In the genomic region with DNA sequence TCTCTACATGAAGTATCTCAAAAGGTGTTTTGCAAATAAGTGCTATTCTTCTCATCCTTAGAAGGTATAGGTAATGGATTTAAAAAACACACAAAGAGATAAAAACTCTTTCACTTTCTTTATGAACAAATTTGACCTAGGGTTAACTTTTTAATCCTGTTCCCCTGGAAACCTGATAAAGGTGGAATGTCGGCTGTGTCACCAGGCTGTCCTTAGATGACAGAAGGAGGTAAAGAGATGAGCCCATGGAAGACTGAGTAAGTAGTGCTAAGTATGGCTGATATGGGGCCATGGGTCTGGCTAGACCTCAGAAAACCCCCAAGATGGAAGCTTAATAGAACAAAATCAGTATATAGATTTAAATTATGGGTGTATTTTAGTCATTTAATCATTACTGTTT, we compare ENCODE assay signal across 39 cellular contexts.
"Had no signal": no experiment of that assay in that cellular context is flagged by ENCODE, and none has a peak within 500 bp of the region (broad histone marks: within the 10 kb centered on the region; RNA-seq: fewer than 3 reads in every experiment).

No MANE protein-coding gene starts in this region.

- H3K27ac Mint-ChIP-seq: activated naive CD4-positive, alpha-beta T cell treated with anti-CD3 and anti-CD28 coated beads for 36 hours; activated naive CD4-positive, alpha-beta T cell treated with anti-CD3 and anti-CD28 coated beads, Interleukin-2, amount 10 ng/mL, durations not matched to agents 7 days and 5 days; activated naive CD4-positive, alpha-beta T cell treated with anti-CD3 and anti-CD28 coated beads, Interleukin-2, amount 50 U/mL, for 24 hours; activated naive CD4-positive, alpha-beta T cell treated with anti-CD3 and anti-CD28 coated beads, Interleukin-2, amount 50 U/mL, for 72 hours; activated naive CD8-positive, alpha-beta T cell; activated naive CD8-positive, alpha-beta T cell treated with anti-CD3 and anti-CD28 coated beads for 36 hours; activated naive CD8-positive, alpha-beta T cell treated with anti-CD3 and anti-CD28 coated beads, Interleukin-2, amount 10 ng/mL, durations not matched to agents 7 days and 5 days; activated naive CD8-positive, alpha-beta T cell treated with anti-CD3 and anti-CD28 coated beads, Interleukin-2, amount 50 U/mL, for 24 hours; activated T-cell treated with anti-CD3 and anti-CD28 coated beads, Interleukin-2, amount 50 U/mL, for 24 hours; activated T-cell treated with anti-CD3 and anti-CD28 coated beads, Interleukin-2, amount 50 U/mL, for 72 hours; activated T-helper 1 cell treated with anti-CD3 and anti-CD28 coated beads, Interleukin-12 subunit alpha, Interleukin-12 subunit beta, Interleukin-2, Interleukin-4 antibody, amounts not matched to agents 30 ng/mL and 10 ng/mL and 1 ng/mL, durations not matched to agents 14 hours and 24 hours and 36 hours; activated T-helper 17 cell treated with anti-CD3 and anti-CD28 coated beads, Interleukin-2, amount 50 U/mL, for 72 hours; activated T-helper 2 cell treated with anti-CD3 and anti-CD28 coated beads, Interferon-gamma antibody, Interleukin-2, Interleukin-4, amounts not matched to agents 10 μg/mL and 5 μg/mL and 100 μg/mL, durations not matched to agents 14 hours and 24 hours and 36 hours had no signal

- H3K4me3 ChIP-seq: adrenal gland, ascending aorta, body of pancreas, breast epithelium, cardiac muscle cell had no signal

- H3K36me3 ChIP-seq: adrenal gland, ascending aorta, brain microvascular endothelial cell, breast epithelium, cardiac muscle cell had no signal

- H3K9me3 ChIP-seq: adrenal gland had no signal

- H3K4me1 ChIP-seq: adrenal gland, ascending aorta, body of pancreas, breast epithelium had no signal

- ATAC-seq: activated naive CD4-positive, alpha-beta T cell treated with anti-CD3 and anti-CD28 coated beads, Interleukin-2, amount 50 U/mL, for 72 hours; activated naive CD8-positive, alpha-beta T cell treated with anti-CD3 and anti-CD28 coated beads, Interleukin-2, amount 50 U/mL, for 24 hours; activated T-cell treated with anti-CD3 and anti-CD28 coated beads, Interleukin-2, amount 50 U/mL, for 4 hours; activated T-cell treated with anti-CD3 and anti-CD28 coated beads, Interleukin-2, amount 50 U/mL, for 72 hours; activated T-helper 17 cell treated with anti-CD3 and anti-CD28 coated beads, Interleukin-2, amount 50 U/mL, for 72 hours; body of pancreas had no signal

- H3K27me3 ChIP-seq: ascending aorta, body of pancreas, brain microvascular endothelial cell, cardiac muscle cell had no signal

- H3K4me3 Mint-ChIP-seq: activated naive CD4-positive, alpha-beta T cell treated with anti-CD3 and anti-CD28 coated beads for 36 hours; activated naive CD4-positive, alpha-beta T cell treated with anti-CD3 and anti-CD28 coated beads, Interleukin-2, amount 10 ng/mL, durations not matched to agents 7 days and 5 days; activated naive CD4-positive, alpha-beta T cell treated with anti-CD3 and anti-CD28 coated beads, Interleukin-2, amount 50 U/mL, for 24 hours; activated naive CD8-positive, alpha-beta T cell; activated naive CD8-positive, alpha-beta T cell treated with anti-CD3 and anti-CD28 coated beads for 36 hours; activated naive CD8-positive, alpha-beta T cell treated with anti-CD3 and anti-CD28 coated beads, Interleukin-2, amount 10 ng/mL, durations not matched to agents 7 days and 5 days; activated naive CD8-positive, alpha-beta T cell treated with anti-CD3 and anti-CD28 coated beads, Interleukin-2, amount 50 U/mL, for 24 hours; activated T-cell treated with anti-CD3 and anti-CD28 coated beads, Interleukin-2, amount 50 U/mL, for 24 hours; activated T-cell treated with anti-CD3 and anti-CD28 coated beads, Interleukin-2, amount 50 U/mL, for 4 hours; activated T-cell treated with anti-CD3 and anti-CD28 coated beads, Interleukin-2, amount 50 U/mL, for 72 hours; activated T-helper 1 cell treated with anti-CD3 and anti-CD28 coated beads, Interleukin-12 subunit alpha, Interleukin-12 subunit beta, Interleukin-2, Interleukin-4 antibody, amounts not matched to agents 30 ng/mL and 10 ng/mL and 1 ng/mL, durations not matched to agents 14 hours and 24 hours and 36 hours; activated T-helper 17 cell treated with anti-CD3 and anti-CD28 coated beads, Interleukin-2, amount 50 U/mL, for 72 hours; brain; central memory CD8-positive, alpha-beta T cell had no signal

- DNase-seq: activated effector memory CD4-positive, alpha-beta T cell treated with anti-CD3 and anti-CD28 coated beads, Interleukin-2, amount 50 U/mL, for 16 hours; activated effector memory CD4-positive, alpha-beta T cell treated with Interleukin-2 at 50 U/mL for 16 hours; activated gamma-delta T cell; activated gamma-delta T cell treated with Interleukin-2 at 50 U/mL for 16 hours; activated naive CD4-positive, alpha-beta T cell; activated naive CD4-positive, alpha-beta T cell treated with anti-CD3 and anti-CD28 coated beads for 36 hours; activated naive CD4-positive, alpha-beta T cell treated with anti-CD3 and anti-CD28 coated beads, Interleukin-2, amount 10 ng/mL, durations not matched to agents 7 days and 5 days; activated naive CD4-positive, alpha-beta T cell treated with anti-CD3 and anti-CD28 coated beads, Interleukin-2, amount 50 U/mL, for 16 hours; activated naive CD4-positive, alpha-beta T cell treated with Interleukin-2 at 50 U/mL for 16 hours; activated naive CD8-positive, alpha-beta T cell treated with anti-CD3 and anti-CD28 coated beads for 36 hours; activated naive CD8-positive, alpha-beta T cell treated with anti-CD3 and anti-CD28 coated beads, Interleukin-2, amount 10 ng/mL, durations not matched to agents 7 days and 5 days; activated naive CD8-positive, alpha-beta T cell treated with anti-CD3 and anti-CD28 coated beads, Interleukin-2, amount 50 U/mL, for 24 hours; activated T-cell treated with anti-CD3 and anti-CD28 coated beads, Interleukin-2, amount 50 U/mL, for 24 hours; activated T-cell treated with anti-CD3 and anti-CD28 coated beads, Interleukin-2, amount 50 U/mL, for 4 hours; activated T-cell treated with anti-CD3 and anti-CD28 coated beads, Interleukin-2, amount 50 U/mL, for 48 hours; activated T-cell treated with anti-CD3 and anti-CD28 coated beads, Interleukin-2, amount 50 U/mL, for 72 hours; adrenal gland; amniotic stem cell; amygdala; anterior cingulate cortex; aorta; body of pancreas; brain microvascular endothelial cell; caudate nucleus; central memory CD4-positive, alpha-beta T cell; cerebellar nuclear complex had no signal

- FAIRE-seq: astrocyte, bronchial epithelial cell had no signal

- H3K27ac ChIP-seq: adrenal gland, ascending aorta, body of pancreas, brain microvascular endothelial cell, breast epithelium, cardiac muscle cell had no signal

- H3K36me3 Mint-ChIP-seq: activated naive CD4-positive, alpha-beta T cell treated with anti-CD3 and anti-CD28 coated beads, Interleukin-2, amount 10 ng/mL, durations not matched to agents 7 days and 5 days; activated naive CD4-positive, alpha-beta T cell treated with anti-CD3 and anti-CD28 coated beads, Interleukin-2, amount 50 U/mL, for 24 hours; activated naive CD8-positive, alpha-beta T cell treated with anti-CD3 and anti-CD28 coated beads for 36 hours; activated naive CD8-positive, alpha-beta T cell treated with anti-CD3 and anti-CD28 coated beads, Interleukin-2, amount 10 ng/mL, durations not matched to agents 7 days and 5 days; brain had no signal

- H3K4me1 Mint-ChIP-seq: activated naive CD4-positive, alpha-beta T cell treated with anti-CD3 and anti-CD28 coated beads, Interleukin-2, amount 10 ng/mL, durations not matched to agents 7 days and 5 days; activated naive CD4-positive, alpha-beta T cell treated with anti-CD3 and anti-CD28 coated beads, Interleukin-2, amount 50 U/mL, for 24 hours; activated naive CD8-positive, alpha-beta T cell treated with anti-CD3 and anti-CD28 coated beads for 36 hours; activated naive CD8-positive, alpha-beta T cell treated with anti-CD3 and anti-CD28 coated beads, Interleukin-2, amount 10 ng/mL, durations not matched to agents 7 days and 5 days; activated naive CD8-positive, alpha-beta T cell treated with anti-CD3 and anti-CD28 coated beads, Interleukin-2, amount 50 U/mL, for 24 hours; activated T-helper 17 cell treated with anti-CD3 and anti-CD28 coated beads, Interleukin-2, amount 50 U/mL, for 72 hours; central memory CD8-positive, alpha-beta T cell had no signal
